Comparison of ENCODE assay signal across 22 cellular contexts in genomic region chr14:79021756-79022155, GRCh38.
"Had no signal": no experiment of that assay in that cellular context is flagged by ENCODE, and none has a peak within 500 bp of the region (broad histone marks: within the 10 kb centered on the region; RNA-seq: fewer than 3 reads in every experiment).

No MANE protein-coding gene starts in this region.

- FAIRE-seq: HepG2, RCC 7860 had no signal

- DNase-seq: IMR-90, Karpas-422, KG1, MM.1S, NCI-H1092 treated with DMSO at 0.1 percent for 48 hours, NCI-H187, NCI-H2029, NCI-H2081 treated with DMSO at 0.1 percent for 48 hours, NCI-H2171, NCI-H345, NCI-H446 treated with DMSO at 0.1 percent for 48 hours, NCI-H510A treated with DMSO at 0.1 percent for 48 hours, NCI-H526, NCI-H82, Right ventricle myocardium superior, RPMI8226, SIG-M5, SK-N-SH, SW 1271, T-cell had no signal

- ATAC-seq: HepG2, T-cell had no signal
